8 cellular contexts compared by ENCODE assay signal in genomic region chr2:47277987-47278386, GRCh38.
"Had no signal": no experiment of that assay in that cellular context is flagged by ENCODE, and none has a peak within 500 bp of the region (broad histone marks: within the 10 kb centered on the region; RNA-seq: fewer than 3 reads in every experiment).

No MANE protein-coding gene starts in this region.

- H3K4me3 ChIP-seq: K562 had no signal

- H3K9me3 Mint-ChIP-seq: IgD-negative memory B cell had no signal

- H3K9ac ChIP-seq: KMS-11 had no signal

- DNase-seq: IMR-90, KBM-7, KG1 had no signal

- H3K27me3 Mint-ChIP-seq: IgD-negative memory B cell had no signal

- H3K4me3 Mint-ChIP-seq: IgD-negative memory B cell had no signal

- H3K27ac Mint-ChIP-seq: IgD-negative memory B cell had no signal

- H3K36me3 Mint-ChIP-seq: IgD-negative memory B cell had no signal

- H3K4me2 ChIP-seq: KMS-11 had no signal

- H3K27ac ChIP-seq: HL-60, KMS-11 had no signal

- ATAC-seq: HepG2, K562 had no signal
